Comparison of ENCODE assay signal across 15 cellular contexts in the genomic region with DNA sequence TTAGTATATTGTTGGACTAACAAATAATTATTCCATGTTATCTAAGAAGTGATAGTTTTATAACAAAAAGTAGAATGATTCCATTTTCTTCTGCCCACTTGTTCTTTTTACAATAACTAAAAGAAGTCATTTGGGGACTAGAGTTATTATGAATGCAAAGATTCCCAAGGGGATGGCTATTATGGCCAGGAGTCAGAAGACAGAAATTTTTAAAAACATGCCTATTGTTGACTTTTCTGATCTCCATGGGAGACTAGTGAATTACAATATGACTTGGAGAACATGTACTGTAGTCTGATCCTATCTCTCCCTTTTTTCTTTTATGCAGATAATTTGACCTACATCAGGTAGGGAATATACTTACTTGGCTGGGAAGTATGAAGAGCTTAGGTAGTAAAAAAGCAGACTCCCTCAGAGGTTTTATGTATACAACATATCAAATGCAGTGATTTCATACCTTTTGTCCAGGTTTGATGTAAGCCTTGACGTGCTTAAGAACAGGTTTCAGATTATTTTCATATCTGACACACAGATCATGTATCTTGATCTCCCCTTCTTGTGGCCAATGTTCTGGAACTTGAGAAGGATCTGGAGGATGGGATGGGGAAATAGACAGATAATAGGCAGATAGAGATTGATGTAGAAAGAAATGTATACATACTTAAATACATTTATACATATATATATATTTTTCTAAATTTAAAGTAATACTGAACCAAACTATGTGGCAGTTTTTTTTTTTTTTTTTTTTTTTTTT. TPM values are rescaled to one million over a fixed set of nuclear protein-coding genes. Genes with fewer than 3 reads are reported as not detected.
"Had no signal": no experiment of that assay in that cellular context is flagged by ENCODE, and none has a peak within 500 bp of the region (broad histone marks: within the 10 kb centered on the region; RNA-seq: fewer than 3 reads in every experiment).

No MANE protein-coding gene starts in this region.

- H3K36me3 Mint-ChIP-seq: stimulated activated naive B cell treated with anti-CD40 and anti-IgM and Interleukin-4, amounts not matched to agents 10 μg/mL and 1 μg/mL and 100 μg/mL, for 72 hours had no signal

- H3K4me3 ChIP-seq: spleen, transverse colon had no signal

- H3K27ac Mint-ChIP-seq: activated CD4-positive, alpha-beta T cell treated with anti-CD3 and anti-CD28 coated beads for 36 hours; activated CD8-positive, alpha-beta T cell treated with anti-CD3 and anti-CD28 coated beads, Interleukin-2, amount 10 ng/mL, durations not matched to agents 7 days and 5 days; dendritic cell treated with granulocyte-macrophage colony-stimulating factor and Interleukin-4, amounts not matched to agents 40 ng/mL and 50 ng/mL, for 4 days; stimulated activated naive B cell treated with anti-CD40 and anti-IgM and Interleukin-4, amounts not matched to agents 10 μg/mL and 1 μg/mL and 100 μg/mL, for 72 hours had no signal

- H3K4me3 Mint-ChIP-seq: activated CD4-positive, alpha-beta T cell treated with anti-CD3 and anti-CD28 coated beads for 36 hours; activated CD8-positive, alpha-beta T cell treated with anti-CD3 and anti-CD28 coated beads, Interleukin-2, amount 10 ng/mL, durations not matched to agents 7 days and 5 days; dendritic cell treated with granulocyte-macrophage colony-stimulating factor and Interleukin-4, amounts not matched to agents 40 ng/mL and 50 ng/mL, for 4 days; stimulated activated naive B cell treated with anti-CD40 and anti-IgM and Interleukin-4, amounts not matched to agents 10 μg/mL and 1 μg/mL and 100 μg/mL, for 72 hours had no signal

- ATAC-seq: activated CD4-positive, alpha-beta T cell treated with anti-CD3 and anti-CD28 coated beads for 36 hours; activated CD8-positive, alpha-beta T cell treated with anti-CD3 and anti-CD28 coated beads, Interleukin-2, amount 10 ng/mL, durations not matched to agents 7 days and 5 days; stimulated activated naive B cell treated with anti-CD40 and anti-IgM and Interleukin-4, amounts not matched to agents 10 μg/mL and 1 μg/mL and 100 μg/mL, for 72 hours had no signal

- H3K27me3 Mint-ChIP-seq: dendritic cell treated with granulocyte-macrophage colony-stimulating factor and Interleukin-4, amounts not matched to agents 40 ng/mL and 50 ng/mL, for 4 days; stimulated activated naive B cell treated with anti-CD40 and anti-IgM and Interleukin-4, amounts not matched to agents 10 μg/mL and 1 μg/mL and 100 μg/mL, for 72 hours had no signal

- DNase-seq: activated CD4-positive, alpha-beta T cell treated with anti-CD3 and anti-CD28 coated beads for 36 hours; activated CD8-positive, alpha-beta memory T cell treated with anti-CD3 and anti-CD28 coated beads, Interleukin-2, amount 50 U/mL, for 48 hours; activated CD8-positive, alpha-beta T cell treated with anti-CD3 and anti-CD28 coated beads, Interleukin-2, amount 10 ng/mL, durations not matched to agents 7 days and 5 days; caudate nucleus; foreskin melanocyte; midbrain; posterior cingulate gyrus; SK-N-SH; spleen; stimulated activated CD4-positive, alpha-beta T cell treated with anti-CD3 and anti-CD28 coated beads, Interleukin-2, amount 100 ng/mL, for 24 hours; stimulated activated naive B cell treated with anti-CD40 and anti-IgM and Interleukin-4, amounts not matched to agents 10 μg/mL and 1 μg/mL and 100 μg/mL, for 72 hours; substantia nigra; T-helper 1 cell; transverse colon had no signal

- H3K4me1 Mint-ChIP-seq: activated CD4-positive, alpha-beta T cell treated with anti-CD3 and anti-CD28 coated beads for 36 hours; stimulated activated naive B cell treated with anti-CD40 and anti-IgM and Interleukin-4, amounts not matched to agents 10 μg/mL and 1 μg/mL and 100 μg/mL, for 72 hours had no signal

RNA-seq across cellular contexts. Expression of gene KCNJ8, which starts 41.0 kb away (rescaled TPM):
- total RNA-seq: activated CD4-positive, alpha-beta T cell treated with anti-CD3 and anti-CD28 coated beads for 36 hours; activated CD8-positive, alpha-beta T cell treated with anti-CD3 and anti-CD28 coated beads, Interleukin-2, amount 10 ng/mL, durations not matched to agents 7 days and 5 days had no signal
